In genomic region chr12:47672068-47672467, GRCh38 we compare ENCODE assay signal across 22 cellular contexts. TPM values are rescaled to one million over a fixed set of nuclear protein-coding genes. Genes with fewer than 3 reads are reported as not detected.
DNase-seq lines count a peak whose midpoint lies in the region; ATAC-seq, FAIRE-seq and TF ChIP-seq lines count a peak whose summit lies in the region.
"Had no signal": no experiment of that assay in that cellular context is flagged by ENCODE, and none has a peak within 500 bp of the region (broad histone marks: within the 10 kb centered on the region; RNA-seq: fewer than 3 reads in every experiment).

No MANE protein-coding gene starts in this region.

- peaks cover 33% of the 10 kb centered on the region for H3K36me3 Mint-ChIP-seq in activated naive CD8-positive, alpha-beta T cell treated with anti-CD3 and anti-CD28 coated beads for 36 hours
- peaks cover 66% of the 10 kb centered on the region for H3K36me3 Mint-ChIP-seq in stimulated activated memory B cell treated with anti-CD40 and anti-IgM and Interleukin-4, amounts not matched to agents 10 μg/mL and 1 μg/mL and 100 μg/mL, for 72 hours

- no peak overlapping the region for H3K9ac ChIP-seq in HepG2 (ENCODE audit: insufficient read depth, low read depth, low read length)
- H3K9ac ChIP-seq: BLaER1 treated with 17β-estradiol and CSF1 and Interleukin-3, amounts not matched to agents 10 nM and 100 nM had no signal

- POLR2A ChIA-PET in HepG2 (lab: Yijun Ruan, JAX): no interaction called here

- no TSS peak for BruUV-seq in HepG2 (replicated peaks; lab: Mats Ljungman, UMichigan)

- H3K27ac ChIP-seq in right cardiac atrium (ENCODE audit: low read length) (no peak overlapping the region), HepG2 (ENCODE audit: extremely low read length, insufficient read depth, low read length) (no peak overlapping the region)
- H3K27ac ChIP-seq: BLaER1 treated with 17β-estradiol and CSF1 and Interleukin-3, amounts not matched to agents 10 nM and 100 nM; RWPE1; SK-N-MC had no signal

- FAIRE-seq in GM18507 (lab: Jason Lieb, UNC) (peak; percentile 64), HepG2 (lab: Jason Lieb, UNC) (no peak)
- FAIRE-seq: G401.6, GM19239 had no signal

- in situ Hi-C loops in HepG2 (cut with HindIII; ENCODE audit: extremely low pct_ligation_motif_present, low pct_unique_long_range_greater_than_20kb): no loop called here

- CTCF ChIA-PET in HepG2 (lab: Yijun Ruan, JAX; ENCODE audit: low intra/inter-chr PET ratio, low total read pairs): no interaction called here

- TF ChIP-seq RAD21 in HepG2 (CRISPR knock-in tag; IDR thresholded peaks at IDR 0.05): no peak

- intact Hi-C loops in left ventricle myocardium superior (cut with micrococcal nuclease): no loop called here
- intact Hi-C loops in right cardiac atrium (cut with DNase I): no loop called here
- intact Hi-C loops in HepG2 (cut with micrococcal nuclease; ENCODE audit: unreplicated experiment): no loop called here

- no peak for TF ChIP-seq EP300 in HepG2 (IDR thresholded peaks at IDR 0.05; ENCODE audit: low read depth in 2 of 2, low read length in 2 of 2)
- no peak for TF ChIP-seq EP300 in HepG2 (CRISPR knock-in tag; IDR thresholded peaks at IDR 0.05; ENCODE audit: borderline replicate concordance)

- TF ChIP-seq CTCF in HepG2 (CRISPR knock-in tag; IDR thresholded peaks at IDR 0.05): no peak

- H3K9me3 Mint-ChIP-seq in activated naive CD8-positive, alpha-beta T cell treated with anti-CD3 and anti-CD28 coated beads for 36 hours: no peaks in the 10 kb centered on the region
- no peaks in the 10 kb centered on the region for H3K9me3 Mint-ChIP-seq in stimulated activated memory B cell treated with anti-CD40 and anti-IgM and Interleukin-4, amounts not matched to agents 10 μg/mL and 1 μg/mL and 100 μg/mL, for 72 hours
- H3K9me3 Mint-ChIP-seq: HFFc6 had no signal

- H3K36me3 ChIP-seq in HepG2 (replicated peaks in 1 of 2; ENCODE audit: control insufficient read depth in 1 of 2, insufficient read depth in 2 of 2, low read length in 2 of 2): peaks cover 1 to 23% of the 10 kb centered on the region in 2 experiments; a peak in 2 of 5 replicates

- no peak for TF ChIP-seq POLR2A in HepG2 (IDR thresholded peaks at IDR 0.05; ENCODE audit: insufficient read depth in 1 of 2, low read depth in 2 of 2, low read length in 2 of 2)

- ATAC-seq in left ventricle myocardium superior (peak; percentile 58), right cardiac atrium (no peak), HepG2 (no peak), GM19324 (IDR thresholded peaks at IDR 0.05; ENCODE audit: low FRiP score, unreplicated experiment) (no peak)
- ATAC-seq in stimulated activated memory B cell treated with anti-CD40 and anti-IgM and Interleukin-4, amounts not matched to agents 10 μg/mL and 1 μg/mL and 100 μg/mL, for 72 hours: no peak

- no peak overlapping the region for H3K4me2 ChIP-seq in HepG2 (ENCODE audit: low read depth, low read length)
- H3K4me2 ChIP-seq: BLaER1 treated with 17β-estradiol and CSF1 and Interleukin-3, amounts not matched to agents 10 nM and 100 nM had no signal

- H3K9me3 ChIP-seq in right cardiac atrium (ENCODE audit: control insufficient read depth, low read length) (no peaks in the 10 kb centered on the region), HepG2 (ENCODE audit: low read length) (no peaks in the 10 kb centered on the region)

- H2AFZ ChIP-seq in HepG2 (ENCODE audit: low read length): no peak overlapping the region

- H4K20me1 ChIP-seq in HepG2 (ENCODE audit: insufficient read depth, low read length): no peaks in the 10 kb centered on the region

- peaks cover 29% of the 10 kb centered on the region for H3K4me1 Mint-ChIP-seq in activated naive CD8-positive, alpha-beta T cell treated with anti-CD3 and anti-CD28 coated beads for 36 hours
- peaks cover 22% of the 10 kb centered on the region for H3K4me1 Mint-ChIP-seq in stimulated activated memory B cell treated with anti-CD40 and anti-IgM and Interleukin-4, amounts not matched to agents 10 μg/mL and 1 μg/mL and 100 μg/mL, for 72 hours

- no peak overlapping the region for H3K4me3 Mint-ChIP-seq in activated naive CD8-positive, alpha-beta T cell treated with anti-CD3 and anti-CD28 coated beads for 36 hours
- no peak overlapping the region for H3K4me3 Mint-ChIP-seq in stimulated activated memory B cell treated with anti-CD40 and anti-IgM and Interleukin-4, amounts not matched to agents 10 μg/mL and 1 μg/mL and 100 μg/mL, for 72 hours
- H3K4me3 Mint-ChIP-seq: HFFc6 had no signal

- H3K4me3 ChIP-seq in right cardiac atrium (ENCODE audit: low read length) (no peak overlapping the region), HepG2 (replicated peaks in 1 of 3; ENCODE audit: insufficient read depth in 1 of 3, low read depth in 2 of 3, low read length in 3 of 3) (no peak overlapping the region)
- H3K4me3 ChIP-seq: BLaER1 treated with 17β-estradiol and CSF1 and Interleukin-3, amounts not matched to agents 10 nM and 100 nM; SK-N-MC had no signal

- H3K79me2 ChIP-seq in HepG2 (ENCODE audit: insufficient read depth, low read length): no peaks in the 10 kb centered on the region

- WGBS in right cardiac atrium: 93% methylated on average over 2 of the region's 2 CpGs
- 97% methylated on average over 2 of the region's 2 CpGs for WGBS in HepG2 (ENCODE audit: low lambda C conversion rate)

- H3K27ac Mint-ChIP-seq in activated naive CD8-positive, alpha-beta T cell treated with anti-CD3 and anti-CD28 coated beads for 36 hours: peak overlapping the region; percentile 2
- H3K27ac Mint-ChIP-seq in stimulated activated memory B cell treated with anti-CD40 and anti-IgM and Interleukin-4, amounts not matched to agents 10 μg/mL and 1 μg/mL and 100 μg/mL, for 72 hours: peak overlapping the region; percentile 60
- H3K27ac Mint-ChIP-seq: HFFc6 had no signal

- H3K4me1 ChIP-seq in right cardiac atrium (ENCODE audit: control insufficient read depth, insufficient read depth, low read length): no peaks in the 10 kb centered on the region
- no peaks in the 10 kb centered on the region for H3K4me1 ChIP-seq in HepG2 (ENCODE audit: insufficient read depth, low read length)
- H3K4me1 ChIP-seq: BLaER1 treated with 17β-estradiol and CSF1 and Interleukin-3, amounts not matched to agents 10 nM and 100 nM had no signal

- no peaks in the 10 kb centered on the region for H3K27me3 Mint-ChIP-seq in activated naive CD8-positive, alpha-beta T cell treated with anti-CD3 and anti-CD28 coated beads for 36 hours
- no peaks in the 10 kb centered on the region for H3K27me3 Mint-ChIP-seq in stimulated activated memory B cell treated with anti-CD40 and anti-IgM and Interleukin-4, amounts not matched to agents 10 μg/mL and 1 μg/mL and 100 μg/mL, for 72 hours

- H3K27me3 ChIP-seq in right cardiac atrium (ENCODE audit: control insufficient read depth, insufficient read depth) (no peaks in the 10 kb centered on the region), HepG2 (ENCODE audit: control insufficient read depth in 1 of 2, insufficient read depth in 2 of 2, low read length in 2 of 2) (no peaks in the 10 kb centered on the region)
- H3K27me3 ChIP-seq: BLaER1 treated with 17β-estradiol and CSF1 and Interleukin-3, amounts not matched to agents 10 nM and 100 nM had no signal

- DNase-seq in left ventricle myocardium superior: no peak
- DNase-seq in right cardiac atrium: no peak
- DNase-seq in GM18507 (ENCODE audit: extremely low spot score, insufficient read length, low read depth): no peak
- no peak for DNase-seq in activated naive CD8-positive, alpha-beta T cell treated with anti-CD3 and anti-CD28 coated beads for 36 hours
- no peak for DNase-seq in HepG2 (ENCODE audit: low spot score)
- DNase-seq in A172 (ENCODE audit: low spot score): no peak
- DNase-seq: HFFc6; Kasumi-1; NCI-H1092 treated with DMSO at 0.1 percent for 48 hours; NCI-H1436 treated with DMSO at 0.1 percent for 48 hours; NCI-H1930; NCI-H510A treated with DMSO at 0.1 percent for 48 hours; NCI-H774; NK-92 treated with Interleukin-12 subunit alpha and Interleukin-12 subunit beta, amount 100 ng/mL, for 24 hours; SHP77 treated with DMSO at 0.1 percent for 48 hours had no signal

RNA-seq across cellular contexts. Expression of gene RPAP3, which starts 33.8 kb away (rescaled TPM):
- 19.9 TPM for total RNA-seq in left ventricle myocardium superior
- 10 to 100 TPM; 15.4 to 22.8 (median 21.3) TPM for total RNA-seq in right cardiac atrium
- polyA plus RNA-seq in right cardiac atrium: 11.9 TPM
- 10 to 100 TPM; 58.7 to 61.8 TPM for total RNA-seq in activated naive CD8-positive, alpha-beta T cell treated with anti-CD3 and anti-CD28 coated beads for 36 hours
- total RNA-seq in HepG2 (2016; rRNA removed; fragmentation: Illumina TruSeq; extraction: Trizol): 32.8 and 54.2 TPM in 2 replicates
- total RNA-seq in HepG2 (2016; cell fraction: cytosol; rRNA removed; fragmentation: Illumina TruSeq; extraction: Trizol; ENCODE audit: low read depth): 1.8 and 2.4 TPM in 2 replicates
- 32.6 and 56.0 TPM in 2 replicates for total RNA-seq in HepG2 (2016; cell fraction: insoluble cytoplasmic fraction; rRNA removed; fragmentation: Illumina TruSeq; extraction: Trizol)
- 6.0 and 7.0 TPM in 2 replicates for total RNA-seq in HepG2 (2016; cell fraction: membrane; rRNA removed; fragmentation: Illumina TruSeq; extraction: Trizol)
- 20.5 and 22.8 TPM in 2 replicates for total RNA-seq in HepG2 (2016; cell fraction: nucleus; rRNA removed; fragmentation: Illumina TruSeq; extraction: Trizol)
- 6.0 and 8.8 TPM in 2 replicates for polyA plus RNA-seq in HepG2 (2011; rRNA removed)
- 2.6 and 4.0 TPM in 2 replicates for polyA plus RNA-seq in HepG2 (2011; cell fraction: cytosol; rRNA removed)
- polyA plus RNA-seq in HepG2 (2011; cell fraction: nucleus; rRNA removed): 2.1 and 4.0 TPM in 2 replicates
- polyA plus RNA-seq in HepG2 (2012): 12.7 and 13.8 TPM in 2 replicates
- polyA plus RNA-seq in HepG2 (2016; cell fraction: cytosol; fragmentation: Illumina TruSeq; extraction: Trizol; ENCODE audit: low read depth): 1.9 and 2.4 TPM in 2 replicates
- polyA plus RNA-seq in HepG2 (2016; cell fraction: insoluble cytoplasmic fraction; fragmentation: Illumina TruSeq; extraction: Trizol; ENCODE audit: low read depth): 54.9 and 56.4 TPM in 2 replicates
- polyA plus RNA-seq in HepG2 (2016; cell fraction: membrane; fragmentation: Illumina TruSeq; extraction: Trizol; ENCODE audit: low read depth): 4.1 and 4.9 TPM in 2 replicates
- polyA plus RNA-seq in HepG2 (2016; cell fraction: nucleus; fragmentation: Illumina TruSeq; extraction: Trizol; ENCODE audit: insufficient read depth, low read depth): 28.1 and 29.6 TPM in 2 replicates
- 1.6 and 3.1 TPM in 2 replicates for polyA minus RNA-seq in HepG2 (2011; rRNA and poly(A)+ RNA removed; ENCODE audit: low replicate concordance)
- polyA minus RNA-seq in HepG2 (2011; cell fraction: cytosol; rRNA and poly(A)+ RNA removed): 6.3 and 6.5 TPM in 2 replicates
- polyA minus RNA-seq in HepG2 (2011; cell fraction: nucleus; rRNA and poly(A)+ RNA removed): 25.4 and 29.5 TPM in 2 replicates
- total RNA-seq in A172 (2014; rRNA removed; shearing (Covaris generic)): 27.7 and 44.8 TPM in 2 replicates

RNA-seq across cellular contexts. Expression of gene ENDOU, which starts 53.2 kb away (rescaled TPM):
- total RNA-seq in left ventricle myocardium superior: 0.30 TPM
- under 1 TPM; 0.28 to 0.86 (median 0.51) TPM for total RNA-seq in right cardiac atrium
- 0.45 TPM for polyA plus RNA-seq in right cardiac atrium
- under 1 TPM in 1 of 2 experiments, not detected in 1; 0.08 TPM for total RNA-seq in activated naive CD8-positive, alpha-beta T cell treated with anti-CD3 and anti-CD28 coated beads for 36 hours
- not detected in 2 replicates for total RNA-seq in HepG2 (2016; rRNA removed; fragmentation: Illumina TruSeq; extraction: Trizol)
- not detected in 2 replicates for total RNA-seq in HepG2 (2016; cell fraction: cytosol; rRNA removed; fragmentation: Illumina TruSeq; extraction: Trizol; ENCODE audit: low read depth)
- total RNA-seq in HepG2 (2016; cell fraction: insoluble cytoplasmic fraction; rRNA removed; fragmentation: Illumina TruSeq; extraction: Trizol): not detected in 2 replicates
- not detected in 2 replicates for total RNA-seq in HepG2 (2016; cell fraction: membrane; rRNA removed; fragmentation: Illumina TruSeq; extraction: Trizol)
- not detected in 2 replicates for total RNA-seq in HepG2 (2016; cell fraction: nucleus; rRNA removed; fragmentation: Illumina TruSeq; extraction: Trizol)
- not detected in 2 replicates for polyA plus RNA-seq in HepG2 (2011; rRNA removed)
- polyA plus RNA-seq in HepG2 (2011; cell fraction: cytosol; rRNA removed): not detected in 2 replicates
- not detected in 2 replicates for polyA plus RNA-seq in HepG2 (2011; cell fraction: nucleus; rRNA removed)
- not detected in 2 replicates for polyA plus RNA-seq in HepG2 (2012)
- not detected in 2 replicates for polyA plus RNA-seq in HepG2 (2016; cell fraction: cytosol; fragmentation: Illumina TruSeq; extraction: Trizol; ENCODE audit: low read depth)
- polyA plus RNA-seq in HepG2 (2016; cell fraction: insoluble cytoplasmic fraction; fragmentation: Illumina TruSeq; extraction: Trizol; ENCODE audit: low read depth): not detected in 2 replicates
- polyA plus RNA-seq in HepG2 (2016; cell fraction: membrane; fragmentation: Illumina TruSeq; extraction: Trizol; ENCODE audit: low read depth): not detected in 2 replicates
- polyA plus RNA-seq in HepG2 (2016; cell fraction: nucleus; fragmentation: Illumina TruSeq; extraction: Trizol; ENCODE audit: insufficient read depth, low read depth): not detected in 2 replicates
- polyA minus RNA-seq in HepG2 (2011; rRNA and poly(A)+ RNA removed; ENCODE audit: low replicate concordance): not detected in 2 replicates
- not detected in 2 replicates for polyA minus RNA-seq in HepG2 (2011; cell fraction: cytosol; rRNA and poly(A)+ RNA removed)
- not detected in 2 replicates for polyA minus RNA-seq in HepG2 (2011; cell fraction: nucleus; rRNA and poly(A)+ RNA removed)
- not detected in 2 replicates for total RNA-seq in A172 (2014; rRNA removed; shearing (Covaris generic))
